ENCODE assay signal across 8 cellular contexts in the genomic region with DNA sequence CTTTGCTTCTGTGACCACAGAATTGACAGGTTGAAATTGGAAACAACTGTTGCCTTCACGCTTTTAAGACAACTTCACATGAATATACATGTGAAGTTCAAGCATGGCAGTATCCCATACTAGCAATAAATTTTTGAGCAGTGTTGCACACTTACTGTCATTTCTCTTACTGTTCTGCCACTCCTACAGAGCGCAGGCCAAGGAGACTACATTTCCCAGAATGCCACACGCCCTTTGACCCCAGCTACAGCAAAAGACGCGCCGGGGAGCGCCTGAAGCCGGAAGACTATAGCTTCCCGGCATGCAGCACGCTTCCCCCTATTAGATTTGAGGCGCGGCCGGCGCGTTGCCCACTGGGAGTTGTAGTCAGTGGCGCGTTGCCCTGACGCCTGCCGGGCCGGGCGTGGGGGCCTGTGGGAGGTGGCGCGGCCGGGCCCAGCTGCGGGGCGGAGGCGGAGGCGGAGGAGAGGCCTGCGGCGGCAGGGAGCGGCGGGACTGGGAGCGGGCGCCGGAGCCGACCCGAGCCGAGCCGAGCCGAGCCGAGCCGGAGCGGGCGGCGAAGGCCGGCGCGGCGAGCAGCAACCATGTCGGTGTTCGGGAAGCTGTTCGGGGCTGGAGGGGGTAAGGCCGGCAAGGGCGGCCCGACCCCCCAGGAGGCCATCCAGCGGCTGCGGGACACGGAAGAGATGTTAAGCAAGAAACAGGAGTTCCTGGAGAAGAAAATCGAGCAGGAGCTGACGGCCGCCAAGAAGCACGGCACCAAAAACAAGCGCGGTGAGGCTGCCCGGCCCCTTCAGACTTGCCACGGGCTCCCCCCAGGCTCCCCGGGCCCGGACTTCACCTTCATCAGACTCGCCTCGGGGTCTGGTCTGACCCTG. TPM values are rescaled to one million over a fixed set of nuclear protein-coding genes. Genes with fewer than 3 reads are reported as not detected.
A peak's percentile ranks its signal among the peaks of the same experiment; 100 is the strongest.
DNase-seq lines count a peak whose midpoint lies in the region; ATAC-seq and TF ChIP-seq lines count a peak whose summit lies in the region.

A gene with protein sequence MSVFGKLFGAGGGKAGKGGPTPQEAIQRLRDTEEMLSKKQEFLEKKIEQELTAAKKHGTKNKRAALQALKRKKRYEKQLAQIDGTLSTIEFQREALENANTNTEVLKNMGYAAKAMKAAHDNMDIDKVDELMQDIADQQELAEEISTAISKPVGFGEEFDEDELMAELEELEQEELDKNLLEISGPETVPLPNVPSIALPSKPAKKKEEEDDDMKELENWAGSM (plus strand): TSS at position 464 of the 878 bp plus-strand sequence. CDS start 121 bp downstream, at position 585.

- H3K4me3 Mint-ChIP-seq in activated naive CD4-positive, alpha-beta T cell treated with anti-CD3 and anti-CD28 coated beads, Interleukin-2, amount 10 ng/mL, durations not matched to agents 7 days and 5 days, result peak within 1 kb of the TSS; percentile 95

- H3K4me3 ChIP-seq in HFF-Myc (replicated peaks; ENCODE audit: low read depth, low read length) (peak within 1 kb of the TSS; percentile 80), SK-N-MC (peak within 1 kb of the TSS; percentile 96), gastroesophageal sphincter (peak within 1 kb of the TSS; percentile 81 to 91)

- WGBS in gastroesophageal sphincter (ENCODE audit: low coverage in 1 of 2), 2 donors, result 0 to 1% methylated on average over 5 to 26 of the region's 70 CpGs

- no peak for TF ChIP-seq CTCF in HFF-Myc (IDR thresholded peaks at IDR 0.05; ENCODE audit: low read depth, low read length, missing control alignments)
- TF ChIP-seq CTCF in gastroesophageal sphincter (IDR thresholded peaks at IDR 0.05), result peak in 1 of 4 experiments; percentile 7

- TF ChIP-seq EP300 in gastroesophageal sphincter (IDR thresholded peaks at IDR 0.05), result no peak

- peaks cover 31% of the 10 kb centered on the region for H3K36me3 Mint-ChIP-seq in activated naive CD4-positive, alpha-beta T cell treated with anti-CD3 and anti-CD28 coated beads, Interleukin-2, amount 10 ng/mL, durations not matched to agents 7 days and 5 days

- peaks cover 4 to 47% (median 15%) of the 10 kb centered on the region in 3 donors for H3K4me1 ChIP-seq in gastroesophageal sphincter

- peaks cover 46% of the 10 kb centered on the region for H3K4me1 Mint-ChIP-seq in activated naive CD4-positive, alpha-beta T cell treated with anti-CD3 and anti-CD28 coated beads, Interleukin-2, amount 10 ng/mL, durations not matched to agents 7 days and 5 days

- CTCF ChIA-PET in activated naive CD4-positive, alpha-beta T cell treated with anti-CD3 and anti-CD28 coated beads, Interleukin-2, amount 10 ng/mL, durations not matched to agents 7 days and 5 days (lab: Charles Lee), result interaction anchor here (1.0 to 2.7 kb wide), 3 partner anchors 9 to 104 kb away, joined by 3 to 8 read pairs (median 4); no protein-coding TSS in a partner anchor

- DNase-seq in GM03348 (ENCODE audit: low spot score) (peak; percentile 98), HFF-Myc (ENCODE audit: extremely low read depth, low read depth) (peak; percentile 91), NAMALWA (ENCODE audit: low spot score) (peak; percentile 99), SK-N-MC (ENCODE audit: low read depth, low spot score) (peak; percentile 94), non-pigmented ciliary epithelial cell (ENCODE audit: low read depth) (peak; percentile 90), superior temporal gyrus (ENCODE audit: extremely low spot score) (peak; percentile 99)
- DNase-seq in activated naive CD4-positive, alpha-beta T cell treated with anti-CD3 and anti-CD28 coated beads, Interleukin-2, amount 10 ng/mL, durations not matched to agents 7 days and 5 days, result peak; percentile 99

- H3K27me3 ChIP-seq in gastroesophageal sphincter, result no peaks in the 10 kb centered on the region

- H3K9ac ChIP-seq in SK-N-MC (ENCODE audit: insufficient read length), result peak within 1 kb of the TSS; percentile 97

- TF ChIP-seq POLR2A in gastroesophageal sphincter (IDR thresholded peaks at IDR 0.05), result peak; percentile 88 to 92

- H3K9me3 ChIP-seq in SK-N-MC (ENCODE audit: low read depth, low read length), result no peaks in the 10 kb centered on the region
- no peaks in the 10 kb centered on the region for H3K9me3 ChIP-seq in gastroesophageal sphincter

- ATAC-seq in gastroesophageal sphincter, result peak; percentile 100

- H3K36me3 ChIP-seq in SK-N-MC (ENCODE audit: insufficient read depth, low read length) (no peaks in the 10 kb centered on the region; the same call in 1 of the 2 replicates), gastroesophageal sphincter (peaks cover 0 to 4% of the 10 kb centered on the region in 2 donors)

- peak within 1 kb of the TSS; percentile 92 for H3K27ac Mint-ChIP-seq in activated naive CD4-positive, alpha-beta T cell treated with anti-CD3 and anti-CD28 coated beads, Interleukin-2, amount 10 ng/mL, durations not matched to agents 7 days and 5 days

- peaks cover under 1% of the 10 kb centered on the region for H3K27me3 Mint-ChIP-seq in activated naive CD4-positive, alpha-beta T cell treated with anti-CD3 and anti-CD28 coated beads, Interleukin-2, amount 10 ng/mL, durations not matched to agents 7 days and 5 days

- H3K9me3 Mint-ChIP-seq in activated naive CD4-positive, alpha-beta T cell treated with anti-CD3 and anti-CD28 coated beads, Interleukin-2, amount 10 ng/mL, durations not matched to agents 7 days and 5 days, result no peaks in the 10 kb centered on the region

- H3K27ac ChIP-seq in SK-N-MC (peak within 1 kb of the TSS; percentile 52; the same call in 1 of the 2 replicates), gastroesophageal sphincter (peak within 1 kb of the TSS; percentile 88 to 95 (median 94))

RNA-seq across cellular contexts. Expression of the gene that starts here (rescaled TPM):
- 100 to 1,000 TPM in 3 of 4 donors, 10 to 100 TPM in 1; 93.4 to 118 (median 112) TPM for total RNA-seq in gastroesophageal sphincter

Comparison
In these comparisons a context has a peak if more than half of its experiments do, and no peak if none do; other contexts are left out.
1. Peak in every context shown above with its lines: DNase-seq, ATAC-seq, H3K4me3 ChIP-seq and H3K27ac ChIP-seq.